ENCODE assay signal across 8 cellular contexts in genomic region chr13:48304132-48304876, GRCh38. TPM values are rescaled to one million over a fixed set of nuclear protein-coding genes. Genes with fewer than 3 reads are reported as not detected.
DNase-seq lines count a peak whose midpoint lies in the region; ATAC-seq, FAIRE-seq and TF ChIP-seq lines count a peak whose summit lies in the region.

No MANE protein-coding gene starts in this region.

- peak overlapping the region; percentile 91 to 94 for H3K4me3 Mint-ChIP-seq in activated T-cell treated with anti-CD3 and anti-CD28 coated beads, Interleukin-2, amount 50 U/mL, for 72 hours
- H3K4me3 Mint-ChIP-seq in neural progenitor cell = peak overlapping the region; percentile 97

- FAIRE-seq in GM12892 (lab: Jason Lieb, UNC) = peak; percentile 92

- H3K4me2 ChIP-seq in MM.1S (ENCODE audit: low read depth, low read length) (peak overlapping the region; percentile 74), neural progenitor cell (peak overlapping the region; percentile 98)

- 0 out of 2 replicates have a peak, but pooled peaks cover 2% of the 10 kb centered on the region for H3K4me1 ChIP-seq in MM.1S (ENCODE audit: low read length)
- H3K4me1 ChIP-seq in neural progenitor cell = peaks cover 3% of the 10 kb centered on the region

- H3K4me1 Mint-ChIP-seq in activated T-cell treated with anti-CD3 and anti-CD28 coated beads, Interleukin-2, amount 50 U/mL, for 72 hours (ENCODE audit: low read depth) = peaks cover 42% of the 10 kb centered on the region
- H3K4me1 Mint-ChIP-seq in neural progenitor cell = peaks cover 18% of the 10 kb centered on the region

- H3K36me3 ChIP-seq in MM.1S (replicated peaks; ENCODE audit: insufficient read depth, low read length) (no peaks in the 10 kb centered on the region), neural progenitor cell (no peaks in the 10 kb centered on the region)

- DNase-seq in AG20443 (ENCODE audit: low spot score) (peak; percentile 55), GM12892 (ENCODE audit: insufficient read length) (peak; percentile 45), MM.1S (peak; percentile 31), foreskin melanocyte (peak; percentile 40), neural progenitor cell (ENCODE audit: low spot score) (peak; percentile 59), GOT3 (lab: John Stamatoyannopoulos, UW) (no peak)
- peak; percentile 17 to 23 for DNase-seq in activated T-cell treated with anti-CD3 and anti-CD28 coated beads, Interleukin-2, amount 50 U/mL, for 72 hours

- TF ChIP-seq POLR2A in GM12892 (IDR thresholded peaks at IDR 0.05; ENCODE audit: low read depth, low read length) = peak; percentile 67

- H3K9me3 Mint-ChIP-seq in activated T-cell treated with anti-CD3 and anti-CD28 coated beads, Interleukin-2, amount 50 U/mL, for 72 hours = no peaks in the 10 kb centered on the region
- H3K9me3 Mint-ChIP-seq in neural progenitor cell = no peaks in the 10 kb centered on the region

- H3K4me3 ChIP-seq in MM.1S (ENCODE audit: low read length) (peak overlapping the region; percentile 85), neural progenitor cell (peak overlapping the region; percentile 93)

- peak; percentile 58 for ATAC-seq in HG02571 (IDR thresholded peaks at IDR 0.05; ENCODE audit: unreplicated experiment)
- ATAC-seq in activated T-cell treated with anti-CD3 and anti-CD28 coated beads, Interleukin-2, amount 50 U/mL, for 72 hours (replicated peaks in 1 of 2) = peak; percentile 20 to 31

- peaks cover 6 to 11% of the 10 kb centered on the region in 2 donors for H3K36me3 Mint-ChIP-seq in activated T-cell treated with anti-CD3 and anti-CD28 coated beads, Interleukin-2, amount 50 U/mL, for 72 hours (ENCODE audit: insufficient read depth in 2 of 2)
- H3K36me3 Mint-ChIP-seq in neural progenitor cell = peaks cover 6% of the 10 kb centered on the region

- H3K27me3 ChIP-seq in MM.1S (replicated peaks; ENCODE audit: insufficient read depth, low read length) (no peaks in the 10 kb centered on the region), neural progenitor cell (no peaks in the 10 kb centered on the region)

- H3K79me2 ChIP-seq in MM.1S (ENCODE audit: low read length) (peaks cover 18% of the 10 kb centered on the region), neural progenitor cell (ENCODE audit: low read depth) (peaks cover 29% of the 10 kb centered on the region)

- H4K20me1 ChIP-seq in MM.1S (ENCODE audit: insufficient read depth, low read length) (no peaks in the 10 kb centered on the region), neural progenitor cell (ENCODE audit: low read depth) (no peaks in the 10 kb centered on the region)

- H2AFZ ChIP-seq in MM.1S (ENCODE audit: low read length) (peak overlapping the region; percentile 35; the same call in 1 of the 2 replicates), neural progenitor cell (replicated peaks) (peak overlapping the region; percentile 100)

- H3K27me3 Mint-ChIP-seq in activated T-cell treated with anti-CD3 and anti-CD28 coated beads, Interleukin-2, amount 50 U/mL, for 72 hours (ENCODE audit: low read depth) = no peaks in the 10 kb centered on the region
- peaks cover 2% of the 10 kb centered on the region for H3K27me3 Mint-ChIP-seq in neural progenitor cell (ENCODE audit: insufficient read depth, low read depth)

- peak overlapping the region; percentile 97 for H3K9ac ChIP-seq in MM.1S (ENCODE audit: low read length)
- H3K9ac ChIP-seq in neural progenitor cell = peak overlapping the region; percentile 86

- H3K27ac ChIP-seq in MM.1S (ENCODE audit: low read length) (peak overlapping the region; percentile 83; the same call in 1 of the 2 replicates), neural progenitor cell (no peak overlapping the region)

- H3K27ac Mint-ChIP-seq in activated T-cell treated with anti-CD3 and anti-CD28 coated beads, Interleukin-2, amount 50 U/mL, for 72 hours = peak overlapping the region; percentile 99
- peak overlapping the region; percentile 97 for H3K27ac Mint-ChIP-seq in neural progenitor cell

- peaks cover 8% of the 10 kb centered on the region; the same call in 1 of the 2 replicates for H3F3A ChIP-seq in MM.1S (ENCODE audit: insufficient read depth, low read length)
- peaks cover 5% of the 10 kb centered on the region for H3F3A ChIP-seq in neural progenitor cell (ENCODE audit: low read depth)

- no peaks in the 10 kb centered on the region for H3K9me3 ChIP-seq in MM.1S (replicated peaks; ENCODE audit: insufficient read depth, low read length)
- no peaks in the 10 kb centered on the region for H3K9me3 ChIP-seq in neural progenitor cell (ENCODE audit: low read depth)

- TF ChIP-seq CTCF in MM.1S (IDR thresholded peaks at IDR 0.05; ENCODE audit: low read length) (no peak), neural progenitor cell (IDR thresholded peaks at IDR 0.05) (no peak)

- H3K9me2 ChIP-seq in MM.1S (replicated peaks; ENCODE audit: insufficient read depth, low read length) = no peaks in the 10 kb centered on the region

RNA-seq across cellular contexts. Expression of gene RB1, which starts 0.8 kb away (rescaled TPM):
- polyA plus RNA-seq in GM12892 (2012; ENCODE audit: missing spikeins) = 14.9 TPM
- total RNA-seq in activated T-cell treated with anti-CD3 and anti-CD28 coated beads, Interleukin-2, amount 50 U/mL, for 72 hours = 10 to 100 TPM; 32.5 to 37.7 TPM
- total RNA-seq in neural progenitor cell (ENCODE audit: low replicate concordance) = 27.3 and 39.5 TPM in 2 replicates
